ENCODE assay signal across 1 cellular context in genomic region chr6:117947234-117947633, GRCh38.
TF ChIP-seq lines count a peak whose summit lies in the region.

No MANE protein-coding gene starts in this region.

TF ChIP-seq in HEK293, 187 proteins besides CTCF, POLR2A, EP300 and RAD21 (continued from another document):
- TF ChIP-seq PRDM6 (tag by site-specific recombination; IDR thresholded peaks at IDR 0.05) = peak; percentile 73
- TF ChIP-seq ZSCAN16 (tag by site-specific recombination; IDR thresholded peaks at IDR 0.05) = no peak
